Comparison of ENCODE assay signal across 8 cellular contexts in the genomic region with DNA sequence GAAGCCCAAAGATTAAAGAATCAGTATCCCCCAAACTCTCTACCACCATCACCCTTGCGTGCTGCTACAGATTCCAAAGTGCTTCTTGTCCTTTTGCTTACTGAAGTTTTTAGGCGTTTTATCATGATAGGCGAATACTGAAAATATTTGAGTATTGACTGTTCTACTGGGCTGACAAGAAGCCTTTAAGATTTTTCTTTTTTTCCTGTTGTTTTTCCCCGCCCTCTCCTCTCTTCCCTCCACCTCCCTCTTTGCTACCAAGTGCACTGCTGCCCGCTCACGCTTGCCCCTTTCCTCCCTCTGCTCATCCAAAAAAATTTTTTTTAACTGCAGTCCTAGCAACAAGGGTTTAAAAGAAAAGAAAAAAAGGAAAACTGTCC. TPM values are rescaled to one million over a fixed set of nuclear protein-coding genes. Genes with fewer than 3 reads are reported as not detected.
DNase-seq lines count a peak whose midpoint lies in the region; ATAC-seq and TF ChIP-seq lines count a peak whose summit lies in the region.

No MANE protein-coding gene starts in this region.

- BruUV-seq in A673 (replicated peaks; lab: Mats Ljungman, UMichigan) = no TSS peak

- H3K9ac ChIP-seq in liver (ENCODE audit: low read depth in 1 of 2, low read length in 2 of 2) = peak overlapping the region; percentile 98 to 99

- WGBS in liver = under 1% methylated on average over 6 of the region's 6 CpGs
- 1 to 2% methylated on average over 6 of the region's 6 CpGs for WGBS in upper lobe of left lung, 2 donors

- H3K36me3 ChIP-seq in A673 (ENCODE audit: insufficient read depth, low read length, poor library complexity, severe bottlenecking) (peaks cover 18% of the 10 kb centered on the region), liver (ENCODE audit: control insufficient read depth in 4 of 4, insufficient read depth in 3 of 4, low read depth in 1 of 4, low read length in 3 of 4) (peaks cover 0 to 5% (median under 1%) of the 10 kb centered on the region in 4 donors), upper lobe of left lung (peaks cover 0 to 6% (median 0%) of the 10 kb centered on the region in 4 donors)

- intact Hi-C loops in A673 (cut with micrococcal nuclease; ENCODE audit: unreplicated experiment) = loop anchor here (5.0 kb wide), 1 partner anchor 457 kb away; a partner anchor contains a TSS

- CTCF ChIA-PET in A673 (lab: Charles Lee) = no interaction called here
- CTCF ChIA-PET in HEK293T (lab: Yijun Ruan, JAX) = no interaction called here

- no peak for DNase-seq in A673 (ENCODE audit: low spot score)
- DNase-seq in HEK293T (ENCODE audit: extremely low spot score) = peak; percentile 25
- DNase-seq in astrocyte of the hippocampus (ENCODE audit: low read depth, low spot score) = peak; percentile 28
- no peak for DNase-seq in upper lobe of left lung
- no peak for DNase-seq in stimulated activated CD4-positive, alpha-beta T cell treated with anti-CD3 and anti-CD28 coated beads, Interleukin-4, amount 100 ng/mL, for 24 hours

- no peak for TF ChIP-seq POLR2A in upper lobe of left lung (IDR thresholded peaks at IDR 0.05)

- peaks cover 19% of the 10 kb centered on the region for H3K4me1 ChIP-seq in A673 (ENCODE audit: insufficient read depth, low read length, poor library complexity, severe bottlenecking)
- H3K4me1 ChIP-seq in liver (ENCODE audit: control insufficient read depth in 4 of 4, insufficient read depth in 4 of 4, low read length in 3 of 4) = peaks cover 7 to 26% (median 16%) of the 10 kb centered on the region in 4 donors
- H3K4me1 ChIP-seq in upper lobe of left lung = peaks cover 19 to 50% (median 27%) of the 10 kb centered on the region in 4 donors

- TF ChIP-seq CTCF in A673 (conservative IDR thresholded peaks at IDR 0.05; ENCODE audit: low read depth, low read length) (no peak), liver (IDR thresholded peaks at IDR 0.05; ENCODE audit: low read depth, low read length, missing input control) (no peak), upper lobe of left lung (IDR thresholded peaks at IDR 0.05) (no peak)

- TF ChIP-seq EP300 in upper lobe of left lung (IDR thresholded peaks at IDR 0.05) = no peak

- no peak for TF ChIP-seq RAD21 in liver (IDR thresholded peaks at IDR 0.05)

- H3K4me3 ChIP-seq in A673 (ENCODE audit: low read depth, low read length, poor library complexity, severe bottlenecking) (peak overlapping the region; percentile 81), liver (ENCODE audit: low read depth in 1 of 3, low read length in 3 of 3) (peak overlapping the region; percentile 64 to 100 (median 98)), upper lobe of left lung (peak overlapping the region; percentile 85 to 93 (median 89))

- H3K27ac ChIP-seq in A673 (ENCODE audit: low read depth, low read length, poor library complexity, severe bottlenecking) (peak overlapping the region; percentile 88), liver (ENCODE audit: low read depth in 1 of 2, low read length in 2 of 2) (peak overlapping the region; percentile 73 to 85), upper lobe of left lung (peak overlapping the region; percentile 64 to 92 (median 88))

- ATAC-seq in upper lobe of left lung (ENCODE audit: low FRiP score in 2 of 2) (no peak), GM21619 (IDR thresholded peaks at IDR 0.05; ENCODE audit: unreplicated experiment) (no peak), HG02870 (IDR thresholded peaks at IDR 0.05; ENCODE audit: unreplicated experiment) (no peak)

- peaks cover 1% of the 10 kb centered on the region for H3K9me3 ChIP-seq in A673 (ENCODE audit: low read depth, low read length, poor library complexity, severe bottlenecking)
- H3K9me3 ChIP-seq in liver (ENCODE audit: control insufficient read depth in 4 of 4, low read length in 3 of 4) = no peaks in the 10 kb centered on the region
- H3K9me3 ChIP-seq in upper lobe of left lung = no peaks in the 10 kb centered on the region

- POLR2A ChIA-PET in A673 (lab: Charles Lee; ENCODE audit: low non-redundant PET) (interaction anchor here (0.6 kb wide), 1 partner anchor 33 kb away, joined by 4 read pairs; no protein-coding TSS in a partner anchor), HEK293T (lab: Yijun Ruan, JAX) (interaction anchor here (0.9 kb wide), 1 partner anchor 16 kb away, joined by 3 read pairs; no protein-coding TSS in a partner anchor)

- H3K27me3 ChIP-seq in A673 (replicated peaks; ENCODE audit: insufficient read depth, low read depth, low read length, poor library complexity) = no peaks in the 10 kb centered on the region
- H3K27me3 ChIP-seq in liver (ENCODE audit: control insufficient read depth in 4 of 4, insufficient read depth in 4 of 4, low read length in 3 of 4) = no peaks in the 10 kb centered on the region
- H3K27me3 ChIP-seq in upper lobe of left lung = no peaks in the 10 kb centered on the region

TF ChIP-seq in HEK293T, 16 proteins besides CTCF, POLR2A, EP300 and RAD21:
- no peak for TF ChIP-seq SP1 (IDR thresholded peaks at IDR 0.05)
- TF ChIP-seq NFRKB (IDR thresholded peaks at IDR 0.05) = no peak
- TF ChIP-seq SUZ12 (IDR thresholded peaks at IDR 0.05) = no peak
- TF ChIP-seq LEF1 (IDR thresholded peaks at IDR 0.05; ENCODE audit: borderline replicate concordance) = no peak
- TF ChIP-seq FOXM1 (IDR thresholded peaks at IDR 0.05; ENCODE audit: borderline replicate concordance) = no peak
- TF ChIP-seq L3MBTL2 (conservative IDR thresholded peaks at IDR 0.05) = no peak
- TF ChIP-seq ZNF384 (IDR thresholded peaks at IDR 0.05) = no peak
- TF ChIP-seq, protein P1, sequence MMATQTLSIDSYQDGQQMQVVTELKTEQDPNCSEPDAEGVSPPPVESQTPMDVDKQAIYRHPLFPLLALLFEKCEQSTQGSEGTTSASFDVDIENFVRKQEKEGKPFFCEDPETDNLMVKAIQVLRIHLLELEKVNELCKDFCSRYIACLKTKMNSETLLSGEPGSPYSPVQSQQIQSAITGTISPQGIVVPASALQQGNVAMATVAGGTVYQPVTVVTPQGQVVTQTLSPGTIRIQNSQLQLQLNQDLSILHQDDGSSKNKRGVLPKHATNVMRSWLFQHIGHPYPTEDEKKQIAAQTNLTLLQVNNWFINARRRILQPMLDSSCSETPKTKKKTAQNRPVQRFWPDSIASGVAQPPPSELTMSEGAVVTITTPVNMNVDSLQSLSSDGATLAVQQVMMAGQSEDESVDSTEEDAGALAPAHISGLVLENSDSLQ (IDR thresholded peaks at IDR 0.05) = no peak
- TF ChIP-seq FOXA1 (IDR thresholded peaks at IDR 0.05) = no peak
- TF ChIP-seq BHLHE40 (IDR thresholded peaks at IDR 0.05; ENCODE audit: borderline replicate concordance) = no peak
- TF ChIP-seq ELF4 (IDR thresholded peaks at IDR 0.05) = no peak
- TF ChIP-seq FOXK2 (IDR thresholded peaks at IDR 0.05) = no peak
- TF ChIP-seq CTBP1 (IDR thresholded peaks at IDR 0.05; ENCODE audit: borderline replicate concordance) = no peak

TF ChIP-seq in liver, 16 proteins besides CTCF, POLR2A, EP300 and RAD21 (continues in another document):
- no peak for TF ChIP-seq NR2F2 (IDR thresholded peaks at IDR 0.05)
- TF ChIP-seq, protein P2, sequence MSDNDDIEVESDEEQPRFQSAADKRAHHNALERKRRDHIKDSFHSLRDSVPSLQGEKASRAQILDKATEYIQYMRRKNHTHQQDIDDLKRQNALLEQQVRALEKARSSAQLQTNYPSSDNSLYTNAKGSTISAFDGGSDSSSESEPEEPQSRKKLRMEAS (IDR thresholded peaks at IDR 0.05) = no peak
- TF ChIP-seq HNF4A (conservative IDR thresholded peaks at IDR 0.05) = no peak
- TF ChIP-seq, protein P3, sequence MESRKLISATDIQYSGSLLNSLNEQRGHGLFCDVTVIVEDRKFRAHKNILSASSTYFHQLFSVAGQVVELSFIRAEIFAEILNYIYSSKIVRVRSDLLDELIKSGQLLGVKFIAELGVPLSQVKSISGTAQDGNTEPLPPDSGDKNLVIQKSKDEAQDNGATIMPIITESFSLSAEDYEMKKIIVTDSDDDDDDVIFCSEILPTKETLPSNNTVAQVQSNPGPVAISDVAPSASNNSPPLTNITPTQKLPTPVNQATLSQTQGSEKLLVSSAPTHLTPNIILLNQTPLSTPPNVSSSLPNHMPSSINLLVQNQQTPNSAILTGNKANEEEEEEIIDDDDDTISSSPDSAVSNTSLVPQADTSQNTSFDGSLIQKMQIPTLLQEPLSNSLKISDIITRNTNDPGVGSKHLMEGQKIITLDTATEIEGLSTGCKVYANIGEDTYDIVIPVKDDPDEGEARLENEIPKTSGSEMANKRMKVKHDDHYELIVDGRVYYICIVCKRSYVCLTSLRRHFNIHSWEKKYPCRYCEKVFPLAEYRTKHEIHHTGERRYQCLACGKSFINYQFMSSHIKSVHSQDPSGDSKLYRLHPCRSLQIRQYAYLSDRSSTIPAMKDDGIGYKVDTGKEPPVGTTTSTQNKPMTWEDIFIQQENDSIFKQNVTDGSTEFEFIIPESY (IDR thresholded peaks at IDR 0.05) = no peak
- TF ChIP-seq YY1 (IDR thresholded peaks at IDR 0.05) = no peak
- TF ChIP-seq GABPA (IDR thresholded peaks at IDR 0.05 in 1 of 2, conservative IDR thresholded peaks at IDR 0.05 in 1 of 2) = no peak

RNA-seq across cellular contexts. Expression of a gene that starts 0.7 kb away (rescaled TPM):
- 207 and 241 TPM in 2 replicates for total RNA-seq in A673 (2021)
- 10 to 100 TPM; 32.4 to 34.6 TPM for total RNA-seq in liver
- polyA plus RNA-seq in liver = 100 to 1,000 TPM in 1 of 2 donors, 10 to 100 TPM in 1; 84.6 to 186 TPM
- 100 to 1,000 TPM in 2 of 6 donors, 10 to 100 TPM in 4; 15.5 to 150 (median 89.0) TPM for total RNA-seq in upper lobe of left lung

RNA-seq across cellular contexts. Expression of a gene that starts 0.8 kb away (rescaled TPM):
- 7.3 and 10.0 TPM in 2 replicates for total RNA-seq in A673 (2021)
- 10 to 100 TPM in 1 of 2 donors, 1 to 10 TPM in 1; 3.8 to 11.6 TPM for total RNA-seq in liver
- polyA plus RNA-seq in liver = 1 to 10 TPM; 5.0 to 6.2 TPM
- total RNA-seq in upper lobe of left lung = 10 to 100 TPM in 5 of 6 donors, 1 to 10 TPM in 1; 9.4 to 25.1 (median 16.7) TPM

RNA-seq across cellular contexts. Expression of a gene that starts 39.0 kb away (rescaled TPM):
- total RNA-seq in A673 (2021) (11.5 and 13.3 TPM in 2 replicates), liver (1 to 10 TPM; 8.0 to 9.5 TPM), upper lobe of left lung (10 to 100 TPM in 3 of 6 donors, 1 to 10 TPM in 3; 6.2 to 36.7 (median 11.5) TPM)
- polyA plus RNA-seq in liver = 1 to 10 TPM; 2.7 TPM

Comparison
In these comparisons a context has a peak if more than half of its experiments do, and no peak if none do; other contexts are left out.
1. DNase-seq: peak in HEK293T (single experiment) and astrocyte of the hippocampus (single experiment); none in A673 (single experiment), upper lobe of left lung (0 of 2) and stimulated activated CD4-positive, alpha-beta T cell treated with anti-CD3 and anti-CD28 coated beads, Interleukin-4, amount 100 ng/mL, for 24 hours (single experiment).
2. Peak in every context shown above with its lines, with median percentiles within 50 percentile points of each other: H3K27ac ChIP-seq and H3K4me3 ChIP-seq.